In genomic region chr12:76962099-76962498, GRCh38 we compare ENCODE assay signal across 28 cellular contexts.
"Had no signal": no experiment of that assay in that cellular context is flagged by ENCODE, and none has a peak within 500 bp of the region (broad histone marks: within the 10 kb centered on the region; RNA-seq: fewer than 3 reads in every experiment).

No MANE protein-coding gene starts in this region.

- H3K27me3 ChIP-seq: colonic mucosa, gastroesophageal sphincter, heart left ventricle, hepatocyte, neural progenitor cell, right atrium auricular region, stomach, thyroid gland, vagina had no signal

- H3K4me3 ChIP-seq: colonic mucosa, gastroesophageal sphincter, heart left ventricle, hepatocyte, lung, mucosa of descending colon, neural progenitor cell, right atrium auricular region, smooth muscle cell, stomach, thyroid gland, vagina had no signal

- H3K27ac ChIP-seq: colonic mucosa, gastroesophageal sphincter, heart left ventricle, hepatocyte, neural progenitor cell, parathyroid adenoma, right atrium auricular region, stomach, thyroid gland, vagina had no signal

- DNase-seq: colonic mucosa; dermis blood vessel endothelial cell; effector memory CD4-positive, alpha-beta T cell; foreskin fibroblast; heart left ventricle; kidney glomerular epithelial cell; mesenchymal stem cell; mucosa of descending colon; naive B cell; stimulated activated CD4-positive, alpha-beta T cell treated with anti-CD3 and anti-CD28 coated beads, Interleukin-12 subunit alpha, Interleukin-12 subunit beta, amount 100 ng/mL, for 4 hours; stimulated activated CD4-positive, alpha-beta T cell treated with anti-CD3 and anti-CD28 coated beads, Interleukin-1b, Interleukin-23, amount 100 ng/mL, for 48 hours; stimulated activated CD4-positive, alpha-beta T cell treated with anti-CD3 and anti-CD28 coated beads, Interleukin-4, amount 100 ng/mL, for 1 hour; stimulated activated CD8-positive, alpha-beta memory T cell treated with anti-CD3 and anti-CD28 coated beads, Interleukin-4, amount 100 ng/mL, for 48 hours; stimulated activated naive CD4-positive, alpha-beta T cell; stomach; thyroid gland had no signal

- ATAC-seq: gastroesophageal sphincter; heart left ventricle; mucosa of descending colon; natural killer cell treated with Interleukin-12 subunit alpha and Interleukin-12 subunit beta and Interleukin-15 and Interleukin-18, amount 100 ng/mL, for 72 hours; sciatic nerve had no signal

- H3K36me3 ChIP-seq: colonic mucosa, gastroesophageal sphincter, heart left ventricle, neural progenitor cell, right atrium auricular region, stomach, thyroid gland, vagina had no signal

- H3K4me1 ChIP-seq: colonic mucosa, gastroesophageal sphincter, heart left ventricle, neural progenitor cell, parathyroid adenoma, right atrium auricular region, stomach, thyroid gland, vagina had no signal

- FAIRE-seq: endothelial cell of umbilical vein, islet of Langerhans had no signal
